ENCODE assay signal across 19 cellular contexts in the genomic region with DNA sequence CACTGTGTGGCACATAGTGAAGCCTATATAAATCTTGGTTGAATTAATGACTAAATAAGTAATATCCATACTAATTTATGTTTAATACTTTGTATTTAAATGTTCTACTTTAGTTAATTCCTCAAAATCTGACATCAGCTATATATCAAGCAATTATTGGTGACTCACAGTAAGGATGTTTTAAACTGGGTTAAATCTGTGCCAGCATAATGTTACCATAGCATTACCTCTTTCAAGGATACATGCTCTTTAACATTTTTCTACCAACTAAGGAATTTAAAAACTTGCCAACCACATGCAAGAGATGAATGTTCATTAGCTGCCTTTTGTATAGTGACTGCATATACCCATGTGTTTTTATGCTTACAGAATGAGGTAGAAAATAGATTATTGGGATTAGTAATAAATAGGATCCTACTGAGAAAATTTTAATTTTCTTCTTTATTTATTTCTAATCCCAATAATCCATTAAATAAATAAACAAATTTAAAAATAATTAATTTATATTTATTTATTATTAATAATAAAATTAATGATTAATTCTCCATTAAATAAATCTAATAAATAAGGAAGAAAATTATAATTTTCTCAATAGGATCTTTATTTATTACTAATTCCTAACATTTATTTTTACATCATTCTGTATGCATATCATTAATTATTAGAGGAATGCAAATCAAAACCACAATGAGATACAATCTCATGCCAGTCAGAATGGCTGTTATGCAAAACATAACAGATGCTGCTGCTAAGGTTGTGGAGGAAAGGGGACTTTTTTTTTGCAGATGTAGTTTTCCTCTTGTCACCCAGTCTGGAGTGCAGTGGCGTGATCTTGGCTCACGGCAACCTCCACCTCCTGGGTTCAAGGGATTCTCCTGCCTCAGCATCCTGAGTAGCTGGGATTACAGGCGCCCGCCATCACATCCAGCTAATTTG.
DNase-seq lines count a peak whose midpoint lies in the region; ATAC-seq, FAIRE-seq and TF ChIP-seq lines count a peak whose summit lies in the region.
"Had no signal": no experiment of that assay in that cellular context is flagged by ENCODE, and none has a peak within 500 bp of the region (broad histone marks: within the 10 kb centered on the region; RNA-seq: fewer than 3 reads in every experiment).

No MANE protein-coding gene starts in this region.

- H3K4me3 ChIP-seq in fibroblast of lung (replicated peaks in 1 of 4; ENCODE audit: control extremely low read depth in 1 of 4, insufficient read depth in 1 of 4, low read depth in 3 of 4, low read length in 4 of 4) = no peak overlapping the region
- H3K4me3 ChIP-seq in retinal pigment epithelial cell (ENCODE audit: low read length) = no peak overlapping the region
- no peak overlapping the region for H3K4me3 ChIP-seq in gastroesophageal sphincter
- H3K4me3 ChIP-seq: BLaER1 treated with 17β-estradiol and CSF1 and Interleukin-3, amounts not matched to agents 10 nM and 100 nM; GM23338; SJCRH30 had no signal

- no peaks in the 10 kb centered on the region for H3K36me3 ChIP-seq in fibroblast of lung (ENCODE audit: control insufficient read depth, insufficient read depth, low read length)
- no peaks in the 10 kb centered on the region for H3K36me3 ChIP-seq in gastroesophageal sphincter
- H3K36me3 ChIP-seq: BLaER1 treated with 17β-estradiol and CSF1 and Interleukin-3, amounts not matched to agents 10 nM and 100 nM; SJCRH30 had no signal

- H3K4me2 ChIP-seq in fibroblast of lung (ENCODE audit: extremely low read depth, insufficient read depth, low read length) = no peak overlapping the region
- H3K4me2 ChIP-seq: BLaER1 treated with 17β-estradiol and CSF1 and Interleukin-3, amounts not matched to agents 10 nM and 100 nM; GM23338 had no signal

- H3K9me3 ChIP-seq in fibroblast of lung (ENCODE audit: control insufficient read depth, insufficient read depth, low read depth, low read length) (no peaks in the 10 kb centered on the region), gastroesophageal sphincter (no peaks in the 10 kb centered on the region)
- H3K9me3 ChIP-seq: BLaER1 treated with 17β-estradiol and CSF1 and Interleukin-3, amounts not matched to agents 10 nM and 100 nM; SJCRH30 had no signal

- no peak for TF ChIP-seq EP300 in gastroesophageal sphincter (IDR thresholded peaks at IDR 0.05)

- TF ChIP-seq POLR2A in gastroesophageal sphincter (IDR thresholded peaks at IDR 0.05) = no peak

- WGBS in gastroesophageal sphincter (ENCODE audit: low coverage in 1 of 2), 2 donors = 85 to 92% methylated on average over 3 to 4 of the region's 4 CpGs

- TF ChIP-seq CTCF in fibroblast of lung (conservative IDR thresholded peaks at IDR 0.05 in 1 of 2, IDR thresholded peaks at IDR 0.05 in 1 of 2; ENCODE audit: low read depth in 1 of 2, low read length in 2 of 2) = no peak
- no peak for TF ChIP-seq CTCF in retinal pigment epithelial cell (conservative IDR thresholded peaks at IDR 0.05; ENCODE audit: low read depth, low read length)
- TF ChIP-seq CTCF in gastroesophageal sphincter (IDR thresholded peaks at IDR 0.05) = no peak

- DNase-seq in NCI-H526 (lab: John Stamatoyannopoulos, UW) = peak; percentile 29 to 41
- no peak for DNase-seq in NCI-H526 treated with DMSO at 0.1 percent for 48 hours (lab: John Stamatoyannopoulos, UW)
- no peak for DNase-seq in RCC 7860 (ENCODE audit: low spot score)
- peak; percentile 8 to 23 for DNase-seq in fibroblast of lung (ENCODE audit: low read depth in 2 of 2)
- peak; percentile 43 for DNase-seq in retinal pigment epithelial cell (ENCODE audit: low read depth)
- DNase-seq: 8988T, Kasumi-1, NCI-H187 treated with DMSO at 0.1 percent for 48 hours, NCI-H2171, NCI-H446 treated with DMSO at 0.1 percent for 48 hours, NCI-H774, PC-3, SJCRH30, SW 1271 had no signal

- H3K27me3 ChIP-seq in fibroblast of lung (ENCODE audit: control insufficient read depth, insufficient read depth, low read length) (no peaks in the 10 kb centered on the region), gastroesophageal sphincter (no peaks in the 10 kb centered on the region)
- H3K27me3 ChIP-seq: BLaER1 treated with 17β-estradiol and CSF1 and Interleukin-3, amounts not matched to agents 10 nM and 100 nM; SJCRH30 had no signal

- no peak overlapping the region for H3K27ac ChIP-seq in fibroblast of lung (ENCODE audit: insufficient read depth, low read length)
- no peak overlapping the region for H3K27ac ChIP-seq in gastroesophageal sphincter
- H3K27ac ChIP-seq: BLaER1 treated with 17β-estradiol and CSF1 and Interleukin-3, amounts not matched to agents 10 nM and 100 nM; SJCRH30 had no signal

- ATAC-seq in gastroesophageal sphincter = no peak
- no peak for ATAC-seq in GM19467 (IDR thresholded peaks at IDR 0.05; ENCODE audit: unreplicated experiment)
- ATAC-seq in GM18517 (IDR thresholded peaks at IDR 0.05; ENCODE audit: unreplicated experiment) = no peak
- ATAC-seq: GM23338, PC-3 had no signal

- H2AFZ ChIP-seq in fibroblast of lung (ENCODE audit: low read length) = no peak overlapping the region
- H2AFZ ChIP-seq: GM23338 had no signal

- no peaks in the 10 kb centered on the region for H3K79me2 ChIP-seq in fibroblast of lung (ENCODE audit: control insufficient read depth, insufficient read depth, low read length)

- no peak overlapping the region for H3K9ac ChIP-seq in fibroblast of lung (ENCODE audit: insufficient read depth, low read length)
- H3K9ac ChIP-seq: BLaER1 treated with 17β-estradiol and CSF1 and Interleukin-3, amounts not matched to agents 10 nM and 100 nM had no signal

- H3K4me1 ChIP-seq in fibroblast of lung (ENCODE audit: control insufficient read depth, extremely low read depth, insufficient read depth, low read length) = peaks cover 5% of the 10 kb centered on the region
- no peaks in the 10 kb centered on the region for H3K4me1 ChIP-seq in gastroesophageal sphincter
- H3K4me1 ChIP-seq: BLaER1 treated with 17β-estradiol and CSF1 and Interleukin-3, amounts not matched to agents 10 nM and 100 nM had no signal

- no peaks in the 10 kb centered on the region for H4K20me1 ChIP-seq in fibroblast of lung (ENCODE audit: control insufficient read depth, extremely low read depth, insufficient read depth, low read length)
- H4K20me1 ChIP-seq: BLaER1 treated with 17β-estradiol and CSF1 and Interleukin-3, amounts not matched to agents 10 nM and 100 nM had no signal

- peak; percentile 43 for FAIRE-seq in RCC 7860 (lab: Jason Lieb, UNC)

Comparison
In these comparisons a context has a peak if more than half of its experiments do, and no peak if none do; other contexts are left out.
1. DNase-seq: peak in NCI-H526 (2 of 2), fibroblast of lung (2 of 2) and retinal pigment epithelial cell (single experiment); none in NCI-H526 treated with DMSO at 0.1 percent for 48 hours (single experiment) and RCC 7860 (single experiment).